ENCODE assay signal across 12 cellular contexts in genomic region chr7:55977831-55978230, GRCh38. TPM values are rescaled to one million over a fixed set of nuclear protein-coding genes. Genes with fewer than 3 reads are reported as not detected.
DNase-seq lines count a peak whose midpoint lies in the region; ATAC-seq and TF ChIP-seq lines count a peak whose summit lies in the region.
"Had no signal": no experiment of that assay in that cellular context is flagged by ENCODE, and none has a peak within 500 bp of the region (broad histone marks: within the 10 kb centered on the region; RNA-seq: fewer than 3 reads in every experiment).

No MANE protein-coding gene starts in this region.

- intact Hi-C loops in A673 (cut with micrococcal nuclease; ENCODE audit: unreplicated experiment) = no loop called here

- H3K27me3 ChIP-seq in A673 (replicated peaks; ENCODE audit: insufficient read depth, low read depth, low read length, poor library complexity) = no peaks in the 10 kb centered on the region
- H3K27me3 ChIP-seq: BLaER1 treated with 17β-estradiol and CSF1 and Interleukin-3, amounts not matched to agents 10 nM and 100 nM; neural progenitor cell had no signal

- CTCF ChIA-PET in A673 (lab: Charles Lee) = no interaction called here

- H3K4me3 ChIP-seq in A673 (ENCODE audit: low read depth, low read length, poor library complexity, severe bottlenecking) = no peak overlapping the region
- H3K4me3 ChIP-seq: BLaER1 treated with 17β-estradiol and CSF1 and Interleukin-3, amounts not matched to agents 10 nM and 100 nM; neural progenitor cell had no signal

- no peak for TF ChIP-seq CTCF in A673 (conservative IDR thresholded peaks at IDR 0.05; ENCODE audit: low read depth, low read length)

- peaks cover 45% of the 10 kb centered on the region for H3K36me3 ChIP-seq in A673 (ENCODE audit: insufficient read depth, low read length, poor library complexity, severe bottlenecking)
- H3K36me3 ChIP-seq: neural progenitor cell had no signal

- peaks cover 6% of the 10 kb centered on the region for H3K4me1 ChIP-seq in A673 (ENCODE audit: insufficient read depth, low read length, poor library complexity, severe bottlenecking)
- H3K4me1 ChIP-seq: neural progenitor cell had no signal

- BruUV-seq in A673 (replicated peaks; lab: Mats Ljungman, UMichigan) = no TSS peak

- ATAC-seq in GM18858 (IDR thresholded peaks at IDR 0.05; ENCODE audit: unreplicated experiment) = no peak
- ATAC-seq in GM21576 (IDR thresholded peaks at IDR 0.05; ENCODE audit: unreplicated experiment) = no peak

- POLR2A ChIA-PET in A673 (lab: Charles Lee; ENCODE audit: low non-redundant PET) = no interaction called here

- DNase-seq in A673 (ENCODE audit: low spot score) (peak; percentile 48), HUDEP-2 (lab: John Stamatoyannopoulos, UW; ENCODE audit: unreplicated experiment in 76 of 76) (peak in 54 of 76 experiments; percentile 4 to 62 (median 27)), SHP77 (lab: John Stamatoyannopoulos, UW) (peak; percentile 86 to 89), hepatic stellate cell (ENCODE audit: low spot score) (peak; percentile 62), GF-D8 (lab: John Stamatoyannopoulos, UW) (no peak), NCI-H526 treated with DMSO at 0.1 percent for 48 hours (lab: John Stamatoyannopoulos, UW) (no peak)
- DNase-seq: central memory CD4-positive, alpha-beta T cell; NCI-H1436 had no signal

- H3K27ac ChIP-seq in A673 (ENCODE audit: low read depth, low read length, poor library complexity, severe bottlenecking) = no peak overlapping the region
- H3K27ac ChIP-seq: BLaER1 treated with 17β-estradiol and CSF1 and Interleukin-3, amounts not matched to agents 10 nM and 100 nM; neural progenitor cell had no signal

- no peaks in the 10 kb centered on the region for H3K9me3 ChIP-seq in A673 (ENCODE audit: low read depth, low read length, poor library complexity, severe bottlenecking)
- H3K9me3 ChIP-seq: BLaER1 treated with 17β-estradiol and CSF1 and Interleukin-3, amounts not matched to agents 10 nM and 100 nM had no signal

RNA-seq across cellular contexts. Expression of gene NIPSNAP2, which starts 13.4 kb away (rescaled TPM):
- total RNA-seq in A673 (2021) = 91.8 and 93.7 TPM in 2 replicates

RNA-seq across cellular contexts. Expression of gene MRPS17, which starts 26.2 kb away (rescaled TPM):
- 23.3 and 29.1 TPM in 2 replicates for total RNA-seq in A673 (2021)

Comparison
In these comparisons a context has a peak if more than half of its experiments do, and no peak if none do; other contexts are left out.
1. DNase-seq: peak in A673 (single experiment), HUDEP-2 (54 of 76), SHP77 (2 of 2) and hepatic stellate cell (single experiment); none in GF-D8 (single experiment) and NCI-H526 treated with DMSO at 0.1 percent for 48 hours (single experiment).